Comparison of ENCODE assay signal across 8 cellular contexts in the genomic region with DNA sequence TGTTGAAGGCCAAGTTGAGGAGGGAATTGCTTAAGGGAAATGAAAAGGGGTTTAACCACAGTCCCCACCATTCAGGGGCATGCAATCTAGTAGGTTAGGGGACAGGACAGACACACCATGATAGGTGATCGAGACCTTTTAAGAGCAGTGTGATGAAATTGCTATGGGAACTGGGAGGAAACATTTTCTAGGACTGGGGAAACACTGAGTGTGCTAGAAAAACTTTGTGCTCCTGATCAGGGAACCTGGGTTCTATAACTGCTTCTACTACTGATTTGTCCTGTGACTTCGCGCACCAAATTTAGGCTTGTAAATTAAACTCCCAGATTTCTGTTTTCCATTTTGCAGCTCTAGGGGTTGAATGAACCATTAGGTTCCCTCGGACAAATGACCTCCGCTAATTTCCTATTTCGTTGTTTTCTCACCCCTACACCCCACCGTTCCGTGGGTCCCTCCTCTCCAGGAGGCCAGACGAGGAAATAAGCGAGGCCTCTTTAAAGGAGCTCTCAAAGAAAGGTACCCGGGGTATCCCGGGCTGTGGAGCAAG. TPM values are rescaled to one million over a fixed set of nuclear protein-coding genes. Genes with fewer than 3 reads are reported as not detected.
DNase-seq lines count a peak whose midpoint lies in the region; ATAC-seq and TF ChIP-seq lines count a peak whose summit lies in the region.

No MANE protein-coding gene starts in this region.

- no peaks in the 10 kb centered on the region for H3K9me3 ChIP-seq in BLaER1 treated with 17β-estradiol and CSF1 and Interleukin-3, amounts not matched to agents 10 nM and 100 nM (replicated peaks in 1 of 11)
- H3K9me3 ChIP-seq in GM23248 (ENCODE audit: low read depth), result no peaks in the 10 kb centered on the region

- in situ Hi-C loops in GM23248 (cut with MboI), result no loop called here

- no peaks in the 10 kb centered on the region for H3K9me2 ChIP-seq in GM23248 (ENCODE audit: insufficient read depth)

- peak; percentile 34 for ATAC-seq in SK-N-SH treated with all-trans-retinoic acid at 6 μM for 48 hours
- ATAC-seq in GM18909 (IDR thresholded peaks at IDR 0.05; ENCODE audit: poor library complexity, unreplicated experiment), result no peak
- no peak for ATAC-seq in HG03108 (IDR thresholded peaks at IDR 0.05; ENCODE audit: unreplicated experiment)

- no peaks in the 10 kb centered on the region for H3K27me3 ChIP-seq in BLaER1 treated with 17β-estradiol and CSF1 and Interleukin-3, amounts not matched to agents 10 nM and 100 nM
- H3K27me3 ChIP-seq in GM23248 (replicated peaks; ENCODE audit: insufficient read depth), result no peaks in the 10 kb centered on the region

- H3K79me2 ChIP-seq in GM23248 (ENCODE audit: insufficient read depth), result peaks cover 42% of the 10 kb centered on the region

- H3K4me3 ChIP-seq in BLaER1 treated with 17β-estradiol and CSF1 and Interleukin-3, amounts not matched to agents 10 nM and 100 nM, result peak overlapping the region; percentile 81 to 99 (median 88)
- peak overlapping the region; percentile 77 for H3K4me3 ChIP-seq in GM23248
- H3K4me3 ChIP-seq in retinal pigment epithelial cell (ENCODE audit: low read length), result peak overlapping the region; percentile 89

- H3K36me3 ChIP-seq in BLaER1 treated with 17β-estradiol and CSF1 and Interleukin-3, amounts not matched to agents 10 nM and 100 nM, result peaks cover 0 to 17% (median 6%) of the 10 kb centered on the region in 11 experiments; a peak in 5 of 22 replicates
- no peaks in the 10 kb centered on the region for H3K36me3 ChIP-seq in GM23248 (ENCODE audit: low read depth)

- H3F3A ChIP-seq in GM23248 (ENCODE audit: insufficient read depth), result peaks cover 16% of the 10 kb centered on the region; the same call in 1 of the 2 replicates

- peaks cover 15 to 21% (median 20%) of the 10 kb centered on the region in 10 experiments for H3K4me1 ChIP-seq in BLaER1 treated with 17β-estradiol and CSF1 and Interleukin-3, amounts not matched to agents 10 nM and 100 nM
- H3K4me1 ChIP-seq in GM23248 (ENCODE audit: insufficient read depth), result peaks cover 19% of the 10 kb centered on the region

- peak overlapping the region; percentile 87 for H2AFZ ChIP-seq in GM23248

- peak overlapping the region; percentile 70 to 91 (median 84) for H3K27ac ChIP-seq in BLaER1 treated with 17β-estradiol and CSF1 and Interleukin-3, amounts not matched to agents 10 nM and 100 nM
- peak overlapping the region; percentile 83 for H3K27ac ChIP-seq in GM23248

- no peaks in the 10 kb centered on the region for H4K20me1 ChIP-seq in BLaER1 treated with 17β-estradiol and CSF1 and Interleukin-3, amounts not matched to agents 10 nM and 100 nM
- no peaks in the 10 kb centered on the region for H4K20me1 ChIP-seq in GM23248 (ENCODE audit: insufficient read depth)

- H3K4me2 ChIP-seq in BLaER1 treated with 17β-estradiol and CSF1 and Interleukin-3, amounts not matched to agents 10 nM and 100 nM, result peak overlapping the region; percentile 78 to 99 (median 92)
- peak overlapping the region; percentile 89 for H3K4me2 ChIP-seq in GM23248 (ENCODE audit: unreplicated experiment)

- WGBS in GM23248 (ENCODE audit: low coverage in 1 of 2, low lambda C conversion rate in 2 of 2, missing lambda C conversion rate in 2 of 2), 2 experiments, result 1 to 4% methylated on average over 12 of the region's 12 CpGs

- TF ChIP-seq CTCF in retinal pigment epithelial cell (conservative IDR thresholded peaks at IDR 0.05; ENCODE audit: low read depth, low read length), result no peak

- DNase-seq in GM23248, result peak; percentile 60
- DNase-seq in fibroblast of peridontal ligament (ENCODE audit: extremely low read depth), result peak; percentile 36
- no peak for DNase-seq in retinal pigment epithelial cell (ENCODE audit: low read depth)
- DNase-seq in nucleus accumbens (lab: John Stamatoyannopoulos, UW), result no peak

- peak overlapping the region; percentile 76 to 91 (median 87) for H3K9ac ChIP-seq in BLaER1 treated with 17β-estradiol and CSF1 and Interleukin-3, amounts not matched to agents 10 nM and 100 nM
- H3K9ac ChIP-seq in GM23248, result peak overlapping the region; percentile 91

TF ChIP-seq in SK-N-SH treated with all-trans-retinoic acid at 6 μM for 48 hours, 23 proteins besides CTCF, POLR2A, EP300 and RAD21:
- TF ChIP-seq ZNF8 (CRISPR knock-in tag; IDR thresholded peaks at IDR 0.05) (no peak), ZFP30 (CRISPR knock-in tag; IDR thresholded peaks at IDR 0.05) (no peak)

RNA-seq across cellular contexts. Expression of a gene that starts 0.4 kb away (rescaled TPM):
- 31.7 and 32.3 TPM in 2 replicates for total RNA-seq in GM23248 (2014; rRNA removed; shearing (Covaris generic))
- polyA plus RNA-seq in GM23248 (2016; fragmentation: Nextera tagmentation; extraction: Ambion mirVana), result 29.7 and 31.2 TPM in 2 replicates

Comparison
In these comparisons a context has a peak if more than half of its experiments do, and no peak if none do; other contexts are left out.
1. DNase-seq: peak in GM23248 (single experiment) and fibroblast of peridontal ligament (single experiment); none in retinal pigment epithelial cell (single experiment) and nucleus accumbens (0 of 56).
2. Peak in every context shown above with its lines, with median percentiles within 50 percentile points of each other: H3K4me3 ChIP-seq.